ENCODE assay signal across 1 cellular context in the genomic region with DNA sequence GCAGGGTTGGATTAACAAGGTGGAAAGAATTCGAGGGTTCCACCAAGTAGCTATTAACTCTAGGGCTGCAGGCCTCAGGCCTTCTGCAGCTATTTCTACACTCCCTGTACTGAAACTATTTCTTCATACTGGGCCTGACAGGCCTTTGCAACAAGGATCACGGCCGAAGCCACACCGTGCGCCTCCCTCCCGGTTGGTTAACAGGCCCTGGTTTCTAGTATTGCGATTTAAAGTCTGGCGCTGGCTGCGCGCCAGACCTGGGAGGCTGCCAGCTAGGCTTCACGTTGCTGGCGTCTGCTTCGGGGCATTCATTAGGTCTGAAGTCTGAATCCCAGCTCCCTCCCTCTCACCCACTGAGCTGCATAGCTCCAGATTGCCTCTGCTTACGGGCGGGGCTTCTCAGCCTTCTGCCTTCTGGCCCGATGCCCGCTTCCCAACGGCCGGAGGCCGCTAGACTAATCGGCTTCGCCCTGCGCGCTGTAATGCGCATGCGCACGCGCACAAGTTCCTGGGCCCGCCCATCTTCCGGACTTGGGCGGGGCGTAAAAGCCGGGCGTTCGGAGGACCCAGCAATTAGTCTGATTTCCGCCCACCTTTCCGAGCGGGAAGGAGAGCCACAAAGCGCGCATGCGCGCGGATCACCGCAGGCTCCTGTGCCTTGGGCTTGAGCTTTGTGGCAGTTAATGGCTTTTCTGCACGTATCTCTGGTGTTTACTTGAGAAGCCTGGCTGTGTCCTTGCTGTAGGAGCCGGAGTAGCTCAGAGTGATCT.
TF ChIP-seq lines count a peak whose summit lies in the region.

No MANE protein-coding gene starts in this region.

TF ChIP-seq in K562, 482 proteins besides CTCF, POLR2A, EP300 and RAD21 (continued from another document):
- TF ChIP-seq, protein P1, sequence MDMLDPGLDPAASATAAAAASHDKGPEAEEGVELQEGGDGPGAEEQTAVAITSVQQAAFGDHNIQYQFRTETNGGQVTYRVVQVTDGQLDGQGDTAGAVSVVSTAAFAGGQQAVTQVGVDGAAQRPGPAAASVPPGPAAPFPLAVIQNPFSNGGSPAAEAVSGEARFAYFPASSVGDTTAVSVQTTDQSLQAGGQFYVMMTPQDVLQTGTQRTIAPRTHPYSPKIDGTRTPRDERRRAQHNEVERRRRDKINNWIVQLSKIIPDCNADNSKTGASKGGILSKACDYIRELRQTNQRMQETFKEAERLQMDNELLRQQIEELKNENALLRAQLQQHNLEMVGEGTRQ (CRISPR knock-in tag; IDR thresholded peaks at IDR 0.05): no peak
- TF ChIP-seq SLC30A9 (CRISPR knock-in tag; IDR thresholded peaks at IDR 0.05): no peak
- no peak for TF ChIP-seq NCOA2 (IDR thresholded peaks at IDR 0.05; ENCODE audit: partially characterized antibody in 2 of 2)
- no peak for TF ChIP-seq HNRNPH1 (optimal IDR thresholded peaks at IDR 0.05; ENCODE audit: low read depth, low read length)
- TF ChIP-seq, protein P2, sequence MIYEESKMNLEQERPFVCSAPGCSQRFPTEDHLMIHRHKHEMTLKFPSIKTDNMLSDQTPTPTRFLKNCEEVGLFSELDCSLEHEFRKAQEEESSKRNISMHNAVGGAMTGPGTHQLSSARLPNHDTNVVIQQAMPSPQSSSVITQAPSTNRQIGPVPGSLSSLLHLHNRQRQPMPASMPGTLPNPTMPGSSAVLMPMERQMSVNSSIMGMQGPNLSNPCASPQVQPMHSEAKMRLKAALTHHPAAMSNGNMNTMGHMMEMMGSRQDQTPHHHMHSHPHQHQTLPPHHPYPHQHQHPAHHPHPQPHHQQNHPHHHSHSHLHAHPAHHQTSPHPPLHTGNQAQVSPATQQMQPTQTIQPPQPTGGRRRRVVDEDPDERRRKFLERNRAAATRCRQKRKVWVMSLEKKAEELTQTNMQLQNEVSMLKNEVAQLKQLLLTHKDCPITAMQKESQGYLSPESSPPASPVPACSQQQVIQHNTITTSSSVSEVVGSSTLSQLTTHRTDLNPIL (CRISPR knock-in tag; IDR thresholded peaks at IDR 0.05): no peak
- no peak for TF ChIP-seq GTF2F1 (IDR thresholded peaks at IDR 0.05; ENCODE audit: low read depth, low read length)
- TF ChIP-seq, protein P3, sequence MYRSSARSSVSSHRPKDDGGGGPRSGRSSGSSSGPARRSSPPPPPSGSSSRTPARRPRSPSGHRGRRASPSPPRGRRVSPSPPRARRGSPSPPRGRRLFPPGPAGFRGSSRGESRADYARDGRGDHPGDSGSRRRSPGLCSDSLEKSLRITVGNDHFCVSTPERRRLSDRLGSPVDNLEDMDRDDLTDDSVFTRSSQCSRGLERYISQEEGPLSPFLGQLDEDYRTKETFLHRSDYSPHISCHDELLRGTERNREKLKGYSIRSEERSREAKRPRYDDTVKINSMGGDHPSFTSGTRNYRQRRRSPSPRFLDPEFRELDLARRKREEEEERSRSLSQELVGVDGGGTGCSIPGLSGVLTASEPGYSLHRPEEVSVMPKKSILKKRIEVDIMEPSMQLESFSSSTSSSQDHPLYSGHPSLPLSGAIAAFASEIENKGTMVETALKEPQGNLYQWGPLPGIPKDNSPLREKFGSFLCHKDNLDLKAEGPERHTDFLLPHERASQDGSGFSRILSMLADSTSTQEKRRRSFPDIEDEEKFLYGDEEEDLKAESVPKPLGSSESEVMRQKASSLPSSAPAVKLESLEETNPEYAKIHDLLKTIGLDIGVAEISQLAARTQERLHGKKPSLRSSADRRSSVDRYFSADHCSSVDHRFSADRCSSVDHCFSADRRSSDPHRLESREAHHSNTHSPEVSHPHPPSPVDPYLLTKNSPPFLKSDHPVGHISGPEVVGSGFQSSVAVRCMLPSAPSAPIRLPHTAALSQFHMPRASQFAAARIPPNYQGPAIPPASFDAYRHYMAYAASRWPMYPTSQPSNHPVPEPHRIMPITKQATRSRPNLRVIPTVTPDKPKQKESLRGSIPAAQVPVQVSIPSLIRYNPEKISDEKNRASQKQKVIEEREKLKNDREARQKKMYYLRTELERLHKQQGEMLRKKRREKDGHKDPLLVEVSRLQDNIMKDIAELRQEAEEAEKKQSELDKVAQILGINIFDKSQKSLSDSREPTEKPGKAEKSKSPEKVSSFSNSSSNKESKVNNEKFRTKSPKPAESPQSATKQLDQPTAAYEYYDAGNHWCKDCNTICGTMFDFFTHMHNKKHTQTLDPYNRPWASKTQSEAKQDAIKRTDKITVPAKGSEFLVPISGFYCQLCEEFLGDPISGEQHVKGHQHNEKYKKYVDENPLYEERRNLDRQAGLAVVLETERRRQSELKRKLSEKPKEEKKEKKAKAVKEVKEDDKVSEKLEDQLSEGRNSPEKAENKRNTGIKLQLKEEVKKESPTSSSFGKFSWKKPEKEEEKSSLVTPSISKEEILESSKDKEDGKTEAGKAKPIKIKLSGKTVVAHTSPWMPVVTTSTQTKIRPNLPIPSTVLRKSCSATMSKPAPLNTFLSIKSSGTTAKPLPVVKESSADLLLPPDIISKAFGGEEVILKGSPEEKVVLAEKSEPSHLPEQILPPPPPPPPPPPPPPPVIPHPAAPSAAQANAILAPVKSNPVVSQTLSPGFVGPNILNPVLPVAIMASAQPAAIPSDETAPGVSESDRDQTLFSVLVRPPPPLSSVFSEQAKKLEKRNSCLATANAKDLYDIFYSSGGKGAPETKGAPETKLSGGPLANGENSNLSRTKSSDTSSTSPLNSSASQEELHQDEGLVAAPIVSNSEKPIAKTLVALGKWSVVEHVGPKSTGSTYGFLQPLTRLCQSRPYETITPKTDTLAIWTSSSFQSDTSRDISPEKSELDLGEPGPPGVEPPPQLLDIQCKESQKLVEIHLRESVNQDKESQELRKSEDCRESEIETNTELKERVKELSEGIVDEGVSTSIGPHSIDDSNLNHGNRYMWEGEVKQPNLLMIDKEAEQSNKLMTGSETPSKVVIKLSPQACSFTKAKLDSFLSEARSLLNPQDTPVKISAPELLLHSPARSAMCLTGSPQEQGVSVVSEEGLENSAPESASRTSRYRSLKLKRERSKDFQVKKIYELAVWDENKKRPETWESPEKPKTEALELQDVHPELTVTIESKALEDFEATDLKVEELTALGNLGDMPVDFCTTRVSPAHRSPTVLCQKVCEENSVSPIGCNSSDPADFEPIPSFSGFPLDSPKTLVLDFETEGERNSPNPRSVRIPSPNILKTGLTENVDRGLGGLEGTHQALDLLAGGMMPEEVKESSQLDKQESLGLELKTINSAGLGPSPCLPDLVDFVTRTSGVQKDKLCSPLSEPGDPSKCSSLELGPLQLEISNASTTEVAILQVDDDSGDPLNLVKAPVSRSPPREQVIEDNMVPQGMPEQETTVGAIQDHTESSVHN (IDR thresholded peaks at IDR 0.05; ENCODE audit: borderline replicate concordance in 1 of 2, low read depth in 1 of 2): no peak
- no peak; the same call in 1 of the 2 replicates for TF ChIP-seq GTF2E2 (tag; IDR thresholded peaks at IDR 0.05)
- no peak for TF ChIP-seq MXI1 (IDR thresholded peaks at IDR 0.05; ENCODE audit: low read depth, low read length)
- TF ChIP-seq TAF1 (IDR thresholded peaks at IDR 0.05; ENCODE audit: control insufficient read depth, extremely low read depth, insufficient read depth, low read length, severe bottlenecking): no peak
- TF ChIP-seq, protein P4, sequence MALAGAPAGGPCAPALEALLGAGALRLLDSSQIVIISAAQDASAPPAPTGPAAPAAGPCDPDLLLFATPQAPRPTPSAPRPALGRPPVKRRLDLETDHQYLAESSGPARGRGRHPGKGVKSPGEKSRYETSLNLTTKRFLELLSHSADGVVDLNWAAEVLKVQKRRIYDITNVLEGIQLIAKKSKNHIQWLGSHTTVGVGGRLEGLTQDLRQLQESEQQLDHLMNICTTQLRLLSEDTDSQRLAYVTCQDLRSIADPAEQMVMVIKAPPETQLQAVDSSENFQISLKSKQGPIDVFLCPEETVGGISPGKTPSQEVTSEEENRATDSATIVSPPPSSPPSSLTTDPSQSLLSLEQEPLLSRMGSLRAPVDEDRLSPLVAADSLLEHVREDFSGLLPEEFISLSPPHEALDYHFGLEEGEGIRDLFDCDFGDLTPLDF (CRISPR knock-in tag; IDR thresholded peaks at IDR 0.05): peak; percentile 58; the same call in 1 of the 2 replicates
- no peak for TF ChIP-seq KLF6 (CRISPR knock-in tag; IDR thresholded peaks at IDR 0.05; ENCODE audit: borderline replicate concordance)
- no peak for TF ChIP-seq ADNP (tag; IDR thresholded peaks at IDR 0.05)
- TF ChIP-seq, protein P5, sequence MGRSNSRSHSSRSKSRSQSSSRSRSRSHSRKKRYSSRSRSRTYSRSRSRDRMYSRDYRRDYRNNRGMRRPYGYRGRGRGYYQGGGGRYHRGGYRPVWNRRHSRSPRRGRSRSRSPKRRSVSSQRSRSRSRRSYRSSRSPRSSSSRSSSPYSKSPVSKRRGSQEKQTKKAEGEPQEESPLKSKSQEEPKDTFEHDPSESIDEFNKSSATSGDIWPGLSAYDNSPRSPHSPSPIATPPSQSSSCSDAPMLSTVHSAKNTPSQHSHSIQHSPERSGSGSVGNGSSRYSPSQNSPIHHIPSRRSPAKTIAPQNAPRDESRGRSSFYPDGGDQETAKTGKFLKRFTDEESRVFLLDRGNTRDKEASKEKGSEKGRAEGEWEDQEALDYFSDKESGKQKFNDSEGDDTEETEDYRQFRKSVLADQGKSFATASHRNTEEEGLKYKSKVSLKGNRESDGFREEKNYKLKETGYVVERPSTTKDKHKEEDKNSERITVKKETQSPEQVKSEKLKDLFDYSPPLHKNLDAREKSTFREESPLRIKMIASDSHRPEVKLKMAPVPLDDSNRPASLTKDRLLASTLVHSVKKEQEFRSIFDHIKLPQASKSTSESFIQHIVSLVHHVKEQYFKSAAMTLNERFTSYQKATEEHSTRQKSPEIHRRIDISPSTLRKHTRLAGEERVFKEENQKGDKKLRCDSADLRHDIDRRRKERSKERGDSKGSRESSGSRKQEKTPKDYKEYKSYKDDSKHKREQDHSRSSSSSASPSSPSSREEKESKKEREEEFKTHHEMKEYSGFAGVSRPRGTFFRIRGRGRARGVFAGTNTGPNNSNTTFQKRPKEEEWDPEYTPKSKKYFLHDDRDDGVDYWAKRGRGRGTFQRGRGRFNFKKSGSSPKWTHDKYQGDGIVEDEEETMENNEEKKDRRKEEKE (IDR thresholded peaks at IDR 0.05; ENCODE audit: borderline replicate concordance in 1 of 2, control insufficient read depth in 1 of 2, low read depth in 2 of 2, low read length in 1 of 2): no peak
- TF ChIP-seq, protein P6, sequence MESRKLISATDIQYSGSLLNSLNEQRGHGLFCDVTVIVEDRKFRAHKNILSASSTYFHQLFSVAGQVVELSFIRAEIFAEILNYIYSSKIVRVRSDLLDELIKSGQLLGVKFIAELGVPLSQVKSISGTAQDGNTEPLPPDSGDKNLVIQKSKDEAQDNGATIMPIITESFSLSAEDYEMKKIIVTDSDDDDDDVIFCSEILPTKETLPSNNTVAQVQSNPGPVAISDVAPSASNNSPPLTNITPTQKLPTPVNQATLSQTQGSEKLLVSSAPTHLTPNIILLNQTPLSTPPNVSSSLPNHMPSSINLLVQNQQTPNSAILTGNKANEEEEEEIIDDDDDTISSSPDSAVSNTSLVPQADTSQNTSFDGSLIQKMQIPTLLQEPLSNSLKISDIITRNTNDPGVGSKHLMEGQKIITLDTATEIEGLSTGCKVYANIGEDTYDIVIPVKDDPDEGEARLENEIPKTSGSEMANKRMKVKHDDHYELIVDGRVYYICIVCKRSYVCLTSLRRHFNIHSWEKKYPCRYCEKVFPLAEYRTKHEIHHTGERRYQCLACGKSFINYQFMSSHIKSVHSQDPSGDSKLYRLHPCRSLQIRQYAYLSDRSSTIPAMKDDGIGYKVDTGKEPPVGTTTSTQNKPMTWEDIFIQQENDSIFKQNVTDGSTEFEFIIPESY (CRISPR knock-in tag; IDR thresholded peaks at IDR 0.05): no peak
- TF ChIP-seq, protein P7, sequence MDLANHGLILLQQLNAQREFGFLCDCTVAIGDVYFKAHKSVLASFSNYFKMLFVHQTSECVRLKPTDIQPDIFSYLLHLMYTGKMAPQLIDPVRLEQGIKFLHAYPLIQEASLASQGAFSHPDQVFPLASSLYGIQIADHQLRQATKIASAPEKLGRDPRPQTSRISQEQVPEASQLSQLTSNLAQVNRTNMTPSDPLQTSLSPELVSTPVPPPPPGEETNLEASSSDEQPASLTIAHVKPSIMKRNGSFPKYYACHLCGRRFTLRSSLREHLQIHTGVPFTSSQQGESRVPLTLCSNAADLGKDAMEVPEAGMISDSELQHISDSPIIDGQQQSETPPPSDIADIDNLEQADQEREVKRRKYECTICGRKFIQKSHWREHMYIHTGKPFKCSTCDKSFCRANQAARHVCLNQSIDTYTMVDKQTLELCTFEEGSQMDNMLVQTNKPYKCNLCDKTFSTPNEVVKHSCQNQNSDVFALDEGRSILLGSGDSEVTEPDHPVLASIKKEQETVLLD (IDR thresholded peaks at IDR 0.05): peak; percentile 100
- no peak for TF ChIP-seq CSDE1 (IDR thresholded peaks at IDR 0.05)
- TF ChIP-seq ZNF140 (CRISPR knock-in tag; IDR thresholded peaks at IDR 0.05): no peak
- TF ChIP-seq, protein P8, sequence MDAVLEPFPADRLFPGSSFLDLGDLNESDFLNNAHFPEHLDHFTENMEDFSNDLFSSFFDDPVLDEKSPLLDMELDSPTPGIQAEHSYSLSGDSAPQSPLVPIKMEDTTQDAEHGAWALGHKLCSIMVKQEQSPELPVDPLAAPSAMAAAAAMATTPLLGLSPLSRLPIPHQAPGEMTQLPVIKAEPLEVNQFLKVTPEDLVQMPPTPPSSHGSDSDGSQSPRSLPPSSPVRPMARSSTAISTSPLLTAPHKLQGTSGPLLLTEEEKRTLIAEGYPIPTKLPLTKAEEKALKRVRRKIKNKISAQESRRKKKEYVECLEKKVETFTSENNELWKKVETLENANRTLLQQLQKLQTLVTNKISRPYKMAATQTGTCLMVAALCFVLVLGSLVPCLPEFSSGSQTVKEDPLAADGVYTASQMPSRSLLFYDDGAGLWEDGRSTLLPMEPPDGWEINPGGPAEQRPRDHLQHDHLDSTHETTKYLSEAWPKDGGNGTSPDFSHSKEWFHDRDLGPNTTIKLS (IDR thresholded peaks at IDR 0.05; ENCODE audit: borderline replicate concordance, low read depth): 0 out of 2 replicates have a peak, but pooled peaks have one; percentile 50
- TF ChIP-seq MEF2A (IDR thresholded peaks at IDR 0.05; ENCODE audit: control insufficient read depth, low read depth, low read length): no peak
- TF ChIP-seq SIN3B (IDR thresholded peaks at IDR 0.05; ENCODE audit: low read depth): no peak
- TF ChIP-seq, protein P9, sequence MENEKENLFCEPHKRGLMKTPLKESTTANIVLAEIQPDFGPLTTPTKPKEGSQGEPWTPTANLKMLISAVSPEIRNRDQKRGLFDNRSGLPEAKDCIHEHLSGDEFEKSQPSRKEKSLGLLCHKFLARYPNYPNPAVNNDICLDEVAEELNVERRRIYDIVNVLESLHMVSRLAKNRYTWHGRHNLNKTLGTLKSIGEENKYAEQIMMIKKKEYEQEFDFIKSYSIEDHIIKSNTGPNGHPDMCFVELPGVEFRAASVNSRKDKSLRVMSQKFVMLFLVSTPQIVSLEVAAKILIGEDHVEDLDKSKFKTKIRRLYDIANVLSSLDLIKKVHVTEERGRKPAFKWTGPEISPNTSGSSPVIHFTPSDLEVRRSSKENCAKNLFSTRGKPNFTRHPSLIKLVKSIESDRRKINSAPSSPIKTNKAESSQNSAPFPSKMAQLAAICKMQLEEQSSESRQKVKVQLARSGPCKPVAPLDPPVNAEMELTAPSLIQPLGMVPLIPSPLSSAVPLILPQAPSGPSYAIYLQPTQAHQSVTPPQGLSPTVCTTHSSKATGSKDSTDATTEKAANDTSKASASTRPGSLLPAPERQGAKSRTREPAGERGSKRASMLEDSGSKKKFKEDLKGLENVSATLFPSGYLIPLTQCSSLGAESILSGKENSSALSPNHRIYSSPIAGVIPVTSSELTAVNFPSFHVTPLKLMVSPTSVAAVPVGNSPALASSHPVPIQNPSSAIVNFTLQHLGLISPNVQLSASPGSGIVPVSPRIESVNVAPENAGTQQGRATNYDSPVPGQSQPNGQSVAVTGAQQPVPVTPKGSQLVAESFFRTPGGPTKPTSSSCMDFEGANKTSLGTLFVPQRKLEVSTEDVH (IDR thresholded peaks at IDR 0.05; ENCODE audit: low read depth, partially characterized antibody): no peak
- TF ChIP-seq HDAC6 (IDR thresholded peaks at IDR 0.05; ENCODE audit: low read depth, low read length): no peak
- TF ChIP-seq PRPF4 (IDR thresholded peaks at IDR 0.05; ENCODE audit: insufficient read depth, low read depth, low read length, poor library complexity, severe bottlenecking): peak; percentile 40
